Comparison of ENCODE assay signal across 40 cellular contexts in the genomic region with DNA sequence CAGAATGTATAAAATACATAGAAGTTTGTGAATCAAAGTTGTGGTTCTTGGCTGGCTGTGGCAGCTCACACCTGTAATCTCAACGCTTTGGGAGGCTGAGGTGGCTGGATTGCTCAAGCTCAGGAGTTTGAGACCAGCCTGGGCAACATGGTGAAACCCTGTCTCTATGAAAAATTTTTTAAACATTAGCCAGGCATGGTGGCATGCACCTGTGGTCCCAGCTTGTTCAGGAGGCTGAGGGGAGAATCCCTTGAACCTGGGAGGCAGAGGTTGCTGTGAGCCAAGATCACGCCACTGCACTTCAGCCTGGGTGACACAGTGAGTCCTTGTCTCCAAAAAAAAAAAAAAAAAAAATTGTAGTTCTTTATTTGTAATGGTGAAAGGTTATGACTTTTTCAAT.
"Had no signal": no experiment of that assay in that cellular context is flagged by ENCODE, and none has a peak within 500 bp of the region (broad histone marks: within the 10 kb centered on the region; RNA-seq: fewer than 3 reads in every experiment).

No MANE protein-coding gene starts in this region.

- H3K4me1 ChIP-seq: adrenal gland, ascending aorta, breast epithelium had no signal

- DNase-seq: activated effector memory CD4-positive, alpha-beta T cell treated with anti-CD3 and anti-CD28 coated beads, Interleukin-2, amount 50 U/mL, for 16 hours; activated effector memory CD4-positive, alpha-beta T cell treated with Interleukin-2 at 50 U/mL for 16 hours; activated gamma-delta T cell; activated gamma-delta T cell treated with Interleukin-2 at 50 U/mL for 16 hours; activated naive CD4-positive, alpha-beta T cell; activated naive CD4-positive, alpha-beta T cell treated with anti-CD3 and anti-CD28 coated beads for 36 hours; activated naive CD4-positive, alpha-beta T cell treated with anti-CD3 and anti-CD28 coated beads, Interleukin-2, amount 10 ng/mL, durations not matched to agents 7 days and 5 days; activated naive CD4-positive, alpha-beta T cell treated with anti-CD3 and anti-CD28 coated beads, Interleukin-2, amount 50 U/mL, for 16 hours; activated naive CD4-positive, alpha-beta T cell treated with Interleukin-2 at 50 U/mL for 16 hours; activated naive CD8-positive, alpha-beta T cell treated with anti-CD3 and anti-CD28 coated beads for 36 hours; activated naive CD8-positive, alpha-beta T cell treated with anti-CD3 and anti-CD28 coated beads, Interleukin-2, amount 10 ng/mL, durations not matched to agents 7 days and 5 days; activated naive CD8-positive, alpha-beta T cell treated with anti-CD3 and anti-CD28 coated beads, Interleukin-2, amount 50 U/mL, for 24 hours; activated T-cell treated with anti-CD3 and anti-CD28 coated beads, Interleukin-2, amount 50 U/mL, for 1 hour; activated T-cell treated with anti-CD3 and anti-CD28 coated beads, Interleukin-2, amount 50 U/mL, for 24 hours; activated T-cell treated with anti-CD3 and anti-CD28 coated beads, Interleukin-2, amount 50 U/mL, for 4 hours; activated T-cell treated with anti-CD3 and anti-CD28 coated beads, Interleukin-2, amount 50 U/mL, for 48 hours; activated T-cell treated with anti-CD3 and anti-CD28 coated beads, Interleukin-2, amount 50 U/mL, for 72 hours; adrenal gland; amniotic stem cell; amygdala; anterior cingulate cortex; aorta; body of pancreas; brain microvascular endothelial cell; caudate nucleus; central memory CD4-positive, alpha-beta T cell; cerebellar nuclear complex had no signal

- H3K4me3 ChIP-seq: adrenal gland, ascending aorta, body of pancreas, breast epithelium, cardiac muscle cell had no signal

- H3K27me3 Mint-ChIP-seq: activated naive CD4-positive, alpha-beta T cell treated with anti-CD3 and anti-CD28 coated beads, Interleukin-2, amount 10 ng/mL, durations not matched to agents 7 days and 5 days; activated naive CD4-positive, alpha-beta T cell treated with anti-CD3 and anti-CD28 coated beads, Interleukin-2, amount 50 U/mL, for 24 hours; activated naive CD8-positive, alpha-beta T cell treated with anti-CD3 and anti-CD28 coated beads for 36 hours; activated naive CD8-positive, alpha-beta T cell treated with anti-CD3 and anti-CD28 coated beads, Interleukin-2, amount 50 U/mL, for 24 hours; activated T-helper 17 cell treated with anti-CD3 and anti-CD28 coated beads, Interleukin-2, amount 50 U/mL, for 72 hours; central memory CD8-positive, alpha-beta T cell had no signal

- H3K4me3 Mint-ChIP-seq: activated naive CD4-positive, alpha-beta T cell treated with anti-CD3 and anti-CD28 coated beads for 36 hours; activated naive CD4-positive, alpha-beta T cell treated with anti-CD3 and anti-CD28 coated beads, Interleukin-2, amount 10 ng/mL, durations not matched to agents 7 days and 5 days; activated naive CD4-positive, alpha-beta T cell treated with anti-CD3 and anti-CD28 coated beads, Interleukin-2, amount 50 U/mL, for 24 hours; activated naive CD8-positive, alpha-beta T cell; activated naive CD8-positive, alpha-beta T cell treated with anti-CD3 and anti-CD28 coated beads for 36 hours; activated naive CD8-positive, alpha-beta T cell treated with anti-CD3 and anti-CD28 coated beads, Interleukin-2, amount 10 ng/mL, durations not matched to agents 7 days and 5 days; activated naive CD8-positive, alpha-beta T cell treated with anti-CD3 and anti-CD28 coated beads, Interleukin-2, amount 50 U/mL, for 24 hours; activated T-cell treated with anti-CD3 and anti-CD28 coated beads, Interleukin-2, amount 50 U/mL, for 24 hours; activated T-cell treated with anti-CD3 and anti-CD28 coated beads, Interleukin-2, amount 50 U/mL, for 4 hours; activated T-cell treated with anti-CD3 and anti-CD28 coated beads, Interleukin-2, amount 50 U/mL, for 72 hours; activated T-helper 1 cell treated with anti-CD3 and anti-CD28 coated beads, Interleukin-12 subunit alpha, Interleukin-12 subunit beta, Interleukin-2, Interleukin-4 antibody, amounts not matched to agents 30 ng/mL and 10 ng/mL and 1 ng/mL, durations not matched to agents 14 hours and 24 hours and 36 hours; activated T-helper 17 cell treated with anti-CD3 and anti-CD28 coated beads, Interleukin-2, amount 50 U/mL, for 72 hours; brain; central memory CD8-positive, alpha-beta T cell had no signal

- H3K27ac ChIP-seq: adrenal gland, ascending aorta, body of pancreas, brain microvascular endothelial cell, breast epithelium, cardiac muscle cell had no signal

- H3K27me3 ChIP-seq: adrenal gland, ascending aorta, body of pancreas, brain microvascular endothelial cell, breast epithelium, cardiac muscle cell had no signal

- H3K9me3 Mint-ChIP-seq: activated naive CD4-positive, alpha-beta T cell treated with anti-CD3 and anti-CD28 coated beads for 36 hours; activated naive CD4-positive, alpha-beta T cell treated with anti-CD3 and anti-CD28 coated beads, Interleukin-2, amount 10 ng/mL, durations not matched to agents 7 days and 5 days; activated naive CD4-positive, alpha-beta T cell treated with anti-CD3 and anti-CD28 coated beads, Interleukin-2, amount 50 U/mL, for 24 hours; activated naive CD4-positive, alpha-beta T cell treated with anti-CD3 and anti-CD28 coated beads, Interleukin-2, amount 50 U/mL, for 72 hours; activated naive CD8-positive, alpha-beta T cell treated with anti-CD3 and anti-CD28 coated beads for 36 hours; activated naive CD8-positive, alpha-beta T cell treated with anti-CD3 and anti-CD28 coated beads, Interleukin-2, amount 10 ng/mL, durations not matched to agents 7 days and 5 days; activated naive CD8-positive, alpha-beta T cell treated with anti-CD3 and anti-CD28 coated beads, Interleukin-2, amount 50 U/mL, for 24 hours; activated T-cell treated with anti-CD3 and anti-CD28 coated beads, Interleukin-2, amount 50 U/mL, for 24 hours; activated T-cell treated with anti-CD3 and anti-CD28 coated beads, Interleukin-2, amount 50 U/mL, for 4 hours; activated T-cell treated with anti-CD3 and anti-CD28 coated beads, Interleukin-2, amount 50 U/mL, for 72 hours; activated T-helper 1 cell treated with anti-CD3 and anti-CD28 coated beads, Interleukin-12 subunit alpha, Interleukin-12 subunit beta, Interleukin-2, Interleukin-4 antibody, amounts not matched to agents 30 ng/mL and 10 ng/mL and 1 ng/mL, durations not matched to agents 14 hours and 24 hours and 36 hours; activated T-helper 17 cell treated with anti-CD3 and anti-CD28 coated beads, Interleukin-2, amount 50 U/mL, for 72 hours; activated T-helper 2 cell treated with anti-CD3 and anti-CD28 coated beads, Interferon-gamma antibody, Interleukin-2, Interleukin-4, amounts not matched to agents 10 μg/mL and 5 μg/mL and 100 μg/mL, durations not matched to agents 14 hours and 24 hours and 36 hours; brain; central memory CD8-positive, alpha-beta T cell had no signal

- H3K4me1 Mint-ChIP-seq: activated naive CD4-positive, alpha-beta T cell treated with anti-CD3 and anti-CD28 coated beads, Interleukin-2, amount 10 ng/mL, durations not matched to agents 7 days and 5 days; activated naive CD4-positive, alpha-beta T cell treated with anti-CD3 and anti-CD28 coated beads, Interleukin-2, amount 50 U/mL, for 24 hours; activated naive CD8-positive, alpha-beta T cell treated with anti-CD3 and anti-CD28 coated beads for 36 hours; activated naive CD8-positive, alpha-beta T cell treated with anti-CD3 and anti-CD28 coated beads, Interleukin-2, amount 10 ng/mL, durations not matched to agents 7 days and 5 days; activated naive CD8-positive, alpha-beta T cell treated with anti-CD3 and anti-CD28 coated beads, Interleukin-2, amount 50 U/mL, for 24 hours; activated T-helper 17 cell treated with anti-CD3 and anti-CD28 coated beads, Interleukin-2, amount 50 U/mL, for 72 hours; brain; central memory CD8-positive, alpha-beta T cell had no signal

- ATAC-seq: activated naive CD4-positive, alpha-beta T cell treated with anti-CD3 and anti-CD28 coated beads, Interleukin-2, amount 50 U/mL, for 72 hours; activated naive CD8-positive, alpha-beta T cell treated with anti-CD3 and anti-CD28 coated beads, Interleukin-2, amount 50 U/mL, for 24 hours; activated T-cell treated with anti-CD3 and anti-CD28 coated beads, Interleukin-2, amount 50 U/mL, for 4 hours; activated T-cell treated with anti-CD3 and anti-CD28 coated beads, Interleukin-2, amount 50 U/mL, for 72 hours; activated T-helper 17 cell treated with anti-CD3 and anti-CD28 coated beads, Interleukin-2, amount 50 U/mL, for 72 hours; body of pancreas had no signal

- H3K27ac Mint-ChIP-seq: activated naive CD4-positive, alpha-beta T cell treated with anti-CD3 and anti-CD28 coated beads for 36 hours; activated naive CD4-positive, alpha-beta T cell treated with anti-CD3 and anti-CD28 coated beads, Interleukin-2, amount 10 ng/mL, durations not matched to agents 7 days and 5 days; activated naive CD4-positive, alpha-beta T cell treated with anti-CD3 and anti-CD28 coated beads, Interleukin-2, amount 50 U/mL, for 24 hours; activated naive CD4-positive, alpha-beta T cell treated with anti-CD3 and anti-CD28 coated beads, Interleukin-2, amount 50 U/mL, for 72 hours; activated naive CD8-positive, alpha-beta T cell; activated naive CD8-positive, alpha-beta T cell treated with anti-CD3 and anti-CD28 coated beads for 36 hours; activated naive CD8-positive, alpha-beta T cell treated with anti-CD3 and anti-CD28 coated beads, Interleukin-2, amount 10 ng/mL, durations not matched to agents 7 days and 5 days; activated naive CD8-positive, alpha-beta T cell treated with anti-CD3 and anti-CD28 coated beads, Interleukin-2, amount 50 U/mL, for 24 hours; activated T-cell treated with anti-CD3 and anti-CD28 coated beads, Interleukin-2, amount 50 U/mL, for 24 hours; activated T-cell treated with anti-CD3 and anti-CD28 coated beads, Interleukin-2, amount 50 U/mL, for 72 hours; activated T-helper 1 cell treated with anti-CD3 and anti-CD28 coated beads, Interleukin-12 subunit alpha, Interleukin-12 subunit beta, Interleukin-2, Interleukin-4 antibody, amounts not matched to agents 30 ng/mL and 10 ng/mL and 1 ng/mL, durations not matched to agents 14 hours and 24 hours and 36 hours; activated T-helper 17 cell treated with anti-CD3 and anti-CD28 coated beads, Interleukin-2, amount 50 U/mL, for 72 hours; activated T-helper 2 cell treated with anti-CD3 and anti-CD28 coated beads, Interferon-gamma antibody, Interleukin-2, Interleukin-4, amounts not matched to agents 10 μg/mL and 5 μg/mL and 100 μg/mL, durations not matched to agents 14 hours and 24 hours and 36 hours; brain had no signal

- FAIRE-seq: astrocyte, bronchial epithelial cell had no signal

- H3K9me3 ChIP-seq: adrenal gland, ascending aorta, body of pancreas, breast epithelium had no signal

- H3K36me3 Mint-ChIP-seq: activated naive CD4-positive, alpha-beta T cell treated with anti-CD3 and anti-CD28 coated beads, Interleukin-2, amount 10 ng/mL, durations not matched to agents 7 days and 5 days; activated naive CD4-positive, alpha-beta T cell treated with anti-CD3 and anti-CD28 coated beads, Interleukin-2, amount 50 U/mL, for 24 hours; activated naive CD4-positive, alpha-beta T cell treated with anti-CD3 and anti-CD28 coated beads, Interleukin-2, amount 50 U/mL, for 72 hours; activated naive CD8-positive, alpha-beta T cell; activated naive CD8-positive, alpha-beta T cell treated with anti-CD3 and anti-CD28 coated beads for 36 hours; activated naive CD8-positive, alpha-beta T cell treated with anti-CD3 and anti-CD28 coated beads, Interleukin-2, amount 10 ng/mL, durations not matched to agents 7 days and 5 days; brain had no signal

- H3K36me3 ChIP-seq: adrenal gland, ascending aorta, brain microvascular endothelial cell, breast epithelium, cardiac muscle cell had no signal
